In the genomic region with DNA sequence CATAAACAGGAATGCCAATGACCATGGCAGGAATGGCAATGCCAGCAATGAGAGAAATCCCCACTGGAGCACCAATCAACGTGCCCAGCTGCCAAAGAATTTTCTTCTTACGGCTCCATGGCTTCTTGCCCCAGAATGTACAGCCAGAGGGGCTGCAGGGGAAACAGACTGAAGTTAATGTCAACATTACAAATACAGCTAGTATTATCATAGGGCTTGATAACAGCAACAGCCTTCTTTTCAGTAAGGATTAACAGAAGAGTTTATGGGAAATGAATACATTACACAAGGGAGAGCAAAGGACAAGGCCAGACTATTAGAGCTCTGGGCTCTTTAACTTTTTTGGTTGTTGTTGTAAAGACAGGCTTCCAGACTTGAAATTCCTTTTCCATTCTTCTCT, we compare ENCODE assay signal across 18 cellular contexts. TPM values are rescaled to one million over a fixed set of nuclear protein-coding genes. Genes with fewer than 3 reads are reported as not detected.
"Had no signal": no experiment of that assay in that cellular context is flagged by ENCODE, and none has a peak within 500 bp of the region (broad histone marks: within the 10 kb centered on the region; RNA-seq: fewer than 3 reads in every experiment).

No MANE protein-coding gene starts in this region.

- H3K27me3 ChIP-seq: ovary, stomach, upper lobe of left lung had no signal

- H3K36me3 ChIP-seq: ovary had no signal

- H3K4me3 ChIP-seq: left ventricle myocardium inferior, mucosa of descending colon, ovary, psoas muscle, skin epidermis, stomach, upper lobe of left lung had no signal

- DNase-seq: activated CD4-positive, alpha-beta memory T cell treated with anti-CD3 and anti-CD28 coated beads, Interleukin-2, amount 10 ng/mL, durations not matched to agents 7 days and 5 days; activated CD4-positive, alpha-beta T cell treated with anti-CD3 and anti-CD28 coated beads for 36 hours; activated CD8-positive, alpha-beta memory T cell treated with anti-CD3 and anti-CD28 coated beads, Interleukin-2, amount 10 ng/mL, durations not matched to agents 7 days and 5 days; activated naive CD4-positive, alpha-beta T cell treated with anti-CD3 and anti-CD28 coated beads for 36 hours; foreskin melanocyte; glutamatergic neuron; left ventricle myocardium inferior; mesenchymal stem cell; mucosa of descending colon; naive B cell; ovary; psoas muscle; right cardiac atrium; stomach; upper lobe of left lung had no signal

- ATAC-seq: activated CD4-positive, alpha-beta T cell treated with anti-CD3 and anti-CD28 coated beads for 36 hours; activated CD8-positive, alpha-beta memory T cell treated with anti-CD3 and anti-CD28 coated beads, Interleukin-2, amount 10 ng/mL, durations not matched to agents 7 days and 5 days; mucosa of descending colon; psoas muscle; right cardiac atrium; WTC11 had no signal

- H3K9me3 ChIP-seq: left ventricle myocardium inferior, mucosa of descending colon, ovary, psoas muscle, stomach, upper lobe of left lung had no signal

- H3K4me1 Mint-ChIP-seq: WTC11 had no signal

- H3K27ac Mint-ChIP-seq: activated CD4-positive, alpha-beta memory T cell treated with anti-CD3 and anti-CD28 coated beads, Interleukin-2, amount 10 ng/mL, durations not matched to agents 7 days and 5 days; activated CD4-positive, alpha-beta T cell treated with anti-CD3 and anti-CD28 coated beads for 36 hours; activated CD8-positive, alpha-beta memory T cell treated with anti-CD3 and anti-CD28 coated beads, Interleukin-2, amount 10 ng/mL, durations not matched to agents 7 days and 5 days; activated naive CD4-positive, alpha-beta T cell treated with anti-CD3 and anti-CD28 coated beads for 36 hours; activated T-helper 2 cell treated with anti-CD3 and anti-CD28 coated beads, Interferon-gamma antibody, Interleukin-2, Interleukin-4, amounts not matched to agents 10 μg/mL and 5 μg/mL and 100 μg/mL, durations not matched to agents 14 hours and 24 hours and 36 hours; WTC11 had no signal

- H3K27ac ChIP-seq: left ventricle myocardium inferior, ovary, psoas muscle, upper lobe of left lung had no signal

- H3K27me3 Mint-ChIP-seq: activated CD4-positive, alpha-beta memory T cell treated with anti-CD3 and anti-CD28 coated beads, Interleukin-2, amount 10 ng/mL, durations not matched to agents 7 days and 5 days; activated CD4-positive, alpha-beta T cell treated with anti-CD3 and anti-CD28 coated beads for 36 hours; activated CD8-positive, alpha-beta memory T cell treated with anti-CD3 and anti-CD28 coated beads, Interleukin-2, amount 10 ng/mL, durations not matched to agents 7 days and 5 days; naive B cell had no signal

- H3K4me3 Mint-ChIP-seq: activated CD4-positive, alpha-beta memory T cell treated with anti-CD3 and anti-CD28 coated beads, Interleukin-2, amount 10 ng/mL, durations not matched to agents 7 days and 5 days; activated CD4-positive, alpha-beta T cell treated with anti-CD3 and anti-CD28 coated beads for 36 hours; activated CD8-positive, alpha-beta memory T cell treated with anti-CD3 and anti-CD28 coated beads, Interleukin-2, amount 10 ng/mL, durations not matched to agents 7 days and 5 days; activated naive CD4-positive, alpha-beta T cell treated with anti-CD3 and anti-CD28 coated beads for 36 hours; naive B cell; WTC11 had no signal

RNA-seq across cellular contexts. Expression of a gene that starts 45.2 kb away (rescaled TPM):
- total RNA-seq: activated CD4-positive, alpha-beta memory T cell treated with anti-CD3 and anti-CD28 coated beads, Interleukin-2, amount 10 ng/mL, durations not matched to agents 7 days and 5 days; activated CD8-positive, alpha-beta memory T cell treated with anti-CD3 and anti-CD28 coated beads, Interleukin-2, amount 10 ng/mL, durations not matched to agents 7 days and 5 days had no signal
